23 cellular contexts compared by ENCODE assay signal in genomic region chr10:30420774-30421173, GRCh38. TPM values are rescaled to one million over a fixed set of nuclear protein-coding genes. Genes with fewer than 3 reads are reported as not detected.
DNase-seq lines count a peak whose midpoint lies in the region; ATAC-seq and TF ChIP-seq lines count a peak whose summit lies in the region.
"Had no signal": no experiment of that assay in that cellular context is flagged by ENCODE, and none has a peak within 500 bp of the region (broad histone marks: within the 10 kb centered on the region; RNA-seq: fewer than 3 reads in every experiment).

No MANE protein-coding gene starts in this region.

- no peaks in the 10 kb centered on the region for H3K9me2 ChIP-seq in Karpas-422 (replicated peaks; ENCODE audit: insufficient read depth, low read length)

- peak overlapping the region; percentile 98 for H3K27ac ChIP-seq in Karpas-422 (ENCODE audit: low read length)
- H3K27ac ChIP-seq: SK-N-MC, upper lobe of right lung, VCaP had no signal

- H3K9ac ChIP-seq in Karpas-422 (ENCODE audit: low read length) = peak overlapping the region; percentile 63

- H4K20me1 ChIP-seq in Karpas-422 (ENCODE audit: insufficient read depth, low read depth, low read length) = no peaks in the 10 kb centered on the region

- H3K27me3 ChIP-seq in Karpas-422 (ENCODE audit: low read length) = no peaks in the 10 kb centered on the region
- H3K27me3 ChIP-seq: spleen, upper lobe of right lung had no signal

- peak overlapping the region; percentile 1 for H3K27ac Mint-ChIP-seq in activated naive CD4-positive, alpha-beta T cell treated with anti-CD3 and anti-CD28 coated beads, Interleukin-2, amount 10 ng/mL, durations not matched to agents 7 days and 5 days
- peak overlapping the region; percentile 99 for H3K27ac Mint-ChIP-seq in stimulated activated naive B cell treated with anti-CD40 and anti-IgM and Interleukin-4, amounts not matched to agents 10 μg/mL and 1 μg/mL and 100 μg/mL, for 72 hours
- no peak overlapping the region for H3K27ac Mint-ChIP-seq in osteocyte (ENCODE audit: unreplicated experiment)

- peaks cover 96% of the 10 kb centered on the region for H3K4me1 ChIP-seq in Karpas-422 (ENCODE audit: low read length)

- peaks cover 2% of the 10 kb centered on the region for H3K36me3 Mint-ChIP-seq in activated naive CD4-positive, alpha-beta T cell treated with anti-CD3 and anti-CD28 coated beads, Interleukin-2, amount 10 ng/mL, durations not matched to agents 7 days and 5 days
- peaks cover 2 to 3% of the 10 kb centered on the region in 2 donors for H3K36me3 Mint-ChIP-seq in stimulated activated naive B cell treated with anti-CD40 and anti-IgM and Interleukin-4, amounts not matched to agents 10 μg/mL and 1 μg/mL and 100 μg/mL, for 72 hours
- H3K36me3 Mint-ChIP-seq in osteocyte (ENCODE audit: unreplicated experiment) = no peaks in the 10 kb centered on the region
- H3K36me3 Mint-ChIP-seq: brain had no signal

- H3K9me3 ChIP-seq in Karpas-422 (ENCODE audit: low read length) = no peaks in the 10 kb centered on the region
- H3K9me3 ChIP-seq: spleen, upper lobe of right lung had no signal

- H3K4me2 ChIP-seq in Karpas-422 (ENCODE audit: low read depth, low read length, poor library complexity, severe bottlenecking) = peak overlapping the region; percentile 66

- no peaks in the 10 kb centered on the region for H3K9me3 Mint-ChIP-seq in activated naive CD4-positive, alpha-beta T cell treated with anti-CD3 and anti-CD28 coated beads, Interleukin-2, amount 10 ng/mL, durations not matched to agents 7 days and 5 days
- H3K9me3 Mint-ChIP-seq in stimulated activated naive B cell treated with anti-CD40 and anti-IgM and Interleukin-4, amounts not matched to agents 10 μg/mL and 1 μg/mL and 100 μg/mL, for 72 hours = peaks cover 0 to 2% of the 10 kb centered on the region in 2 donors
- H3K9me3 Mint-ChIP-seq in osteocyte (ENCODE audit: unreplicated experiment) = no peaks in the 10 kb centered on the region
- H3K9me3 Mint-ChIP-seq: brain had no signal

- H3K4me3 Mint-ChIP-seq in activated naive CD4-positive, alpha-beta T cell treated with anti-CD3 and anti-CD28 coated beads, Interleukin-2, amount 10 ng/mL, durations not matched to agents 7 days and 5 days = no peak overlapping the region
- H3K4me3 Mint-ChIP-seq in stimulated activated naive B cell treated with anti-CD40 and anti-IgM and Interleukin-4, amounts not matched to agents 10 μg/mL and 1 μg/mL and 100 μg/mL, for 72 hours = peak overlapping the region; percentile 82 to 84
- H3K4me3 Mint-ChIP-seq in osteocyte (ENCODE audit: unreplicated experiment) = no peak overlapping the region
- H3K4me3 Mint-ChIP-seq: brain had no signal

- TF ChIP-seq CTCF in osteocyte (IDR thresholded peaks at IDR 0.05) = no peak

- peaks cover 5% of the 10 kb centered on the region for H3K27me3 Mint-ChIP-seq in activated naive CD4-positive, alpha-beta T cell treated with anti-CD3 and anti-CD28 coated beads, Interleukin-2, amount 10 ng/mL, durations not matched to agents 7 days and 5 days
- H3K27me3 Mint-ChIP-seq in stimulated activated naive B cell treated with anti-CD40 and anti-IgM and Interleukin-4, amounts not matched to agents 10 μg/mL and 1 μg/mL and 100 μg/mL, for 72 hours = no peaks in the 10 kb centered on the region
- no peaks in the 10 kb centered on the region for H3K27me3 Mint-ChIP-seq in osteocyte (ENCODE audit: unreplicated experiment)
- H3K27me3 Mint-ChIP-seq: brain had no signal

- CTCF ChIA-PET in activated naive CD4-positive, alpha-beta T cell treated with anti-CD3 and anti-CD28 coated beads, Interleukin-2, amount 10 ng/mL, durations not matched to agents 7 days and 5 days (lab: Charles Lee) = interaction anchor here (1.5 to 1.9 kb wide), 2 partner anchors 10 to 113 kb away, joined by 5 read pairs; no protein-coding TSS in a partner anchor

- peak; percentile 12 for ATAC-seq in HG02870 (IDR thresholded peaks at IDR 0.05; ENCODE audit: unreplicated experiment)
- ATAC-seq in stimulated activated naive B cell treated with anti-CD40 and anti-IgM and Interleukin-4, amounts not matched to agents 10 μg/mL and 1 μg/mL and 100 μg/mL, for 72 hours (replicated peaks) = peak; percentile 30 to 47
- ATAC-seq: HCT116, upper lobe of right lung had no signal

- no peak for DNase-seq in activated naive CD4-positive, alpha-beta T cell treated with anti-CD3 and anti-CD28 coated beads, Interleukin-2, amount 10 ng/mL, durations not matched to agents 7 days and 5 days
- DNase-seq in activated naive CD4-positive, alpha-beta T cell (lab: John Stamatoyannopoulos, UW) = no peak
- DNase-seq in Karpas-422 (peak; percentile 68), SW480 (ENCODE audit: low spot score) (no peak), NCI-H2107 (lab: John Stamatoyannopoulos, UW) (no peak), osteocyte (ENCODE audit: extremely low spot score, unreplicated experiment) (no peak)
- DNase-seq in stimulated activated naive B cell treated with anti-CD40 and anti-IgM and Interleukin-4, amounts not matched to agents 10 μg/mL and 1 μg/mL and 100 μg/mL, for 72 hours = no peak
- DNase-seq: activated CD4-positive, alpha-beta T cell treated with anti-CD3 and anti-CD28 coated beads, Interleukin-2, amount 50 U/mL, for 1 hour; activated CD8-positive, alpha-beta memory T cell treated with anti-CD3 and anti-CD28 coated beads, Interleukin-2, amount 50 U/mL, for 4 hours; IMR-90; NCI-H1436; NCI-H510A treated with DMSO at 0.1 percent for 48 hours; NK-92 treated with Interleukin-12 subunit alpha and Interleukin-12 subunit beta, amount 100 ng/mL, for 24 hours; RPMI8226; spleen; stimulated activated CD4-positive, alpha-beta T cell treated with anti-CD3 and anti-CD28 coated beads, Interleukin-4, amount 100 ng/mL, for 4 hours; upper lobe of right lung had no signal

- H2AFZ ChIP-seq in Karpas-422 (ENCODE audit: low read length) = 0 out of 2 replicates have a peak overlapping the region, but pooled peaks have one; percentile 49

- H3K4me1 Mint-ChIP-seq in activated naive CD4-positive, alpha-beta T cell treated with anti-CD3 and anti-CD28 coated beads, Interleukin-2, amount 10 ng/mL, durations not matched to agents 7 days and 5 days = peaks cover 49% of the 10 kb centered on the region
- peaks cover 35 to 74% of the 10 kb centered on the region in 2 donors for H3K4me1 Mint-ChIP-seq in stimulated activated naive B cell treated with anti-CD40 and anti-IgM and Interleukin-4, amounts not matched to agents 10 μg/mL and 1 μg/mL and 100 μg/mL, for 72 hours
- H3K4me1 Mint-ChIP-seq in osteocyte (ENCODE audit: unreplicated experiment) = peaks cover 15% of the 10 kb centered on the region

- H3K36me3 ChIP-seq in Karpas-422 (ENCODE audit: insufficient read depth, low read length) = no peaks in the 10 kb centered on the region
- H3K36me3 ChIP-seq: spleen, upper lobe of right lung had no signal

- H3K4me3 ChIP-seq in Karpas-422 (ENCODE audit: low read length) = peak overlapping the region; percentile 29
- H3K4me3 ChIP-seq: lung, SK-N-MC, spleen, upper lobe of right lung had no signal

- peaks cover 28% of the 10 kb centered on the region for H3K79me2 ChIP-seq in Karpas-422 (ENCODE audit: low read length)

RNA-seq across cellular contexts. Expression of gene MAP3K8, which starts 13.2 kb away (rescaled TPM):
- total RNA-seq in Karpas-422 (2014; rRNA removed; shearing (Covaris generic); ENCODE audit: low replicate concordance) = 51.5 and 69.8 TPM in 2 replicates
- total RNA-seq in osteocyte = 11.5 and 13.7 TPM in 2 replicates

Comparison
In these comparisons a context has a peak if more than half of its experiments do, and no peak if none do; other contexts are left out.
1. H3K4me3 Mint-ChIP-seq: peak in stimulated activated naive B cell treated with anti-CD40 and anti-IgM and Interleukin-4, amounts not matched to agents 10 μg/mL and 1 μg/mL and 100 μg/mL, for 72 hours (2 of 2); none in activated naive CD4-positive, alpha-beta T cell treated with anti-CD3 and anti-CD28 coated beads, Interleukin-2, amount 10 ng/mL, durations not matched to agents 7 days and 5 days (single experiment) and osteocyte (single experiment).